1 cellular context compared by ENCODE assay signal in genomic region chr10:68331455-68332258, GRCh38.
A peak's percentile ranks its signal among the peaks of the same experiment; 100 is the strongest.
TF ChIP-seq lines count a peak whose summit lies in the region.

A gene with protein sequence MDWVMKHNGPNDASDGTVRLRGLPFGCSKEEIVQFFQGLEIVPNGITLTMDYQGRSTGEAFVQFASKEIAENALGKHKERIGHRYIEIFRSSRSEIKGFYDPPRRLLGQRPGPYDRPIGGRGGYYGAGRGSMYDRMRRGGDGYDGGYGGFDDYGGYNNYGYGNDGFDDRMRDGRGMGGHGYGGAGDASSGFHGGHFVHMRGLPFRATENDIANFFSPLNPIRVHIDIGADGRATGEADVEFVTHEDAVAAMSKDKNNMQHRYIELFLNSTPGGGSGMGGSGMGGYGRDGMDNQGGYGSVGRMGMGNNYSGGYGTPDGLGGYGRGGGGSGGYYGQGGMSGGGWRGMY (plus strand): TSS chr10:68332064. CDS start chr10:68337222, 5,158 bp downstream.

TF ChIP-seq in HepG2, 621 proteins besides CTCF, POLR2A, EP300 and RAD21 (continued from another document and continues in another):
- TF ChIP-seq, protein P1, sequence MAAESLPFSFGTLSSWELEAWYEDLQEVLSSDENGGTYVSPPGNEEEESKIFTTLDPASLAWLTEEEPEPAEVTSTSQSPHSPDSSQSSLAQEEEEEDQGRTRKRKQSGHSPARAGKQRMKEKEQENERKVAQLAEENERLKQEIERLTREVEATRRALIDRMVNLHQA (CRISPR knock-in tag; IDR thresholded peaks at IDR 0.05) = no peak
- TF ChIP-seq MTA1 (CRISPR knock-in tag; IDR thresholded peaks at IDR 0.05; ENCODE audit: borderline replicate concordance) = peak; percentile 10; the same call in 1 of the 2 replicates
- no peak for TF ChIP-seq ZNF737 (CRISPR knock-in tag; IDR thresholded peaks at IDR 0.05; ENCODE audit: borderline replicate concordance)
- TF ChIP-seq TAF1 (CRISPR knock-in tag; IDR thresholded peaks at IDR 0.05) = peak; percentile 100
- no peak for TF ChIP-seq RORA (CRISPR knock-in tag; IDR thresholded peaks at IDR 0.05)
- peak; percentile 86 for TF ChIP-seq MED1 (CRISPR knock-in tag; IDR thresholded peaks at IDR 0.05)
- peak; percentile 67; the same call in 1 of the 2 replicates for TF ChIP-seq NR2C2 (CRISPR knock-in tag; IDR thresholded peaks at IDR 0.05; ENCODE audit: borderline replicate concordance)
- peak; percentile 82 for TF ChIP-seq HNRNPLL (IDR thresholded peaks at IDR 0.05; ENCODE audit: low read depth, low read length, poor library complexity, severe bottlenecking)
- no peak; the same call in 1 of the 2 replicates for TF ChIP-seq PLSCR1 (CRISPR knock-in tag; IDR thresholded peaks at IDR 0.05; ENCODE audit: borderline replicate concordance)
- TF ChIP-seq CBX5 (CRISPR knock-in tag; IDR thresholded peaks at IDR 0.05; ENCODE audit: borderline replicate concordance) = peak; percentile 87; the same call in 1 of the 2 replicates
- no peak for TF ChIP-seq SMC3 (IDR thresholded peaks at IDR 0.05; ENCODE audit: low read length)
- peak; percentile 59; the same call in 1 of the 2 replicates for TF ChIP-seq THRA (CRISPR knock-in tag; IDR thresholded peaks at IDR 0.05; ENCODE audit: borderline replicate concordance)
- no peak for TF ChIP-seq SRSF1 (optimal IDR thresholded peaks at IDR 0.05; ENCODE audit: low read depth, low read length)
- peak; percentile 35 for TF ChIP-seq RARA (CRISPR knock-in tag; IDR thresholded peaks at IDR 0.05)
- no peak for TF ChIP-seq LCORL (IDR thresholded peaks at IDR 0.05)
- peak; percentile 70 for TF ChIP-seq LCORL (CRISPR knock-in tag; IDR thresholded peaks at IDR 0.05)
- TF ChIP-seq MED8 (CRISPR knock-in tag; IDR thresholded peaks at IDR 0.05; ENCODE audit: insufficient replicate concordance) = peak; percentile 98
- peak; percentile 78 for TF ChIP-seq TBL1XR1 (IDR thresholded peaks at IDR 0.05; ENCODE audit: borderline replicate concordance, low read length, partially characterized antibody)
- peak; percentile 76; the same call in 1 of the 2 replicates for TF ChIP-seq FOXK1 (CRISPR knock-in tag; IDR thresholded peaks at IDR 0.05; ENCODE audit: borderline replicate concordance, low read depth)
- peak; percentile 35; the same call in 1 of the 2 replicates for TF ChIP-seq ZNF451 (CRISPR knock-in tag; IDR thresholded peaks at IDR 0.05)
- no peak; the same call in 1 of the 2 replicates for TF ChIP-seq ZBTB1 (CRISPR knock-in tag; IDR thresholded peaks at IDR 0.05; ENCODE audit: borderline replicate concordance)
- peak; percentile 81; the same call in 1 of the 2 replicates for TF ChIP-seq FLYWCH1 (CRISPR knock-in tag; IDR thresholded peaks at IDR 0.05)
- TF ChIP-seq NBN (conservative IDR thresholded peaks at IDR 0.05) = no peak
- no peak; the same call in 1 of the 2 replicates for TF ChIP-seq GFI1 (CRISPR knock-in tag; IDR thresholded peaks at IDR 0.05; ENCODE audit: borderline replicate concordance)
- TF ChIP-seq ZMYM4 (CRISPR knock-in tag; IDR thresholded peaks at IDR 0.05) = peak; percentile 100
- TF ChIP-seq HNRNPH1 (optimal IDR thresholded peaks at IDR 0.05; ENCODE audit: low read depth, low read length) = no peak
- TF ChIP-seq KLF15 (CRISPR knock-in tag; IDR thresholded peaks at IDR 0.05; ENCODE audit: borderline replicate concordance) = peak; percentile 74
- no peak; the same call in 1 of the 2 replicates for TF ChIP-seq ZSCAN22 (CRISPR knock-in tag; IDR thresholded peaks at IDR 0.05)
- TF ChIP-seq CAMTA2 (CRISPR knock-in tag; IDR thresholded peaks at IDR 0.05; ENCODE audit: borderline replicate concordance) = peak; percentile 65; the same call in 1 of the 2 replicates
- TF ChIP-seq TAF15 (IDR thresholded peaks at IDR 0.05; ENCODE audit: low read depth, low read length, poor library complexity, severe bottlenecking) = no peak
- TF ChIP-seq ZNF30 (CRISPR knock-in tag; IDR thresholded peaks at IDR 0.05) = 0 out of 2 replicates have a peak, but pooled peaks have one; percentile 17
- TF ChIP-seq, protein P2, sequence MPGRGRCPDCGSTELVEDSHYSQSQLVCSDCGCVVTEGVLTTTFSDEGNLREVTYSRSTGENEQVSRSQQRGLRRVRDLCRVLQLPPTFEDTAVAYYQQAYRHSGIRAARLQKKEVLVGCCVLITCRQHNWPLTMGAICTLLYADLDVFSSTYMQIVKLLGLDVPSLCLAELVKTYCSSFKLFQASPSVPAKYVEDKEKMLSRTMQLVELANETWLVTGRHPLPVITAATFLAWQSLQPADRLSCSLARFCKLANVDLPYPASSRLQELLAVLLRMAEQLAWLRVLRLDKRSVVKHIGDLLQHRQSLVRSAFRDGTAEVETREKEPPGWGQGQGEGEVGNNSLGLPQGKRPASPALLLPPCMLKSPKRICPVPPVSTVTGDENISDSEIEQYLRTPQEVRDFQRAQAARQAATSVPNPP (CRISPR knock-in tag; IDR thresholded peaks at IDR 0.05) = peak; percentile 43; the same call in 1 of the 2 replicates
- TF ChIP-seq ZNF143 (CRISPR knock-in tag; IDR thresholded peaks at IDR 0.05) = peak; percentile 67; the same call in 1 of the 2 replicates
- TF ChIP-seq TCF7L2 (IDR thresholded peaks at IDR 0.05; ENCODE audit: low read depth, low read length) = no peak
- TF ChIP-seq RBM39 (IDR thresholded peaks at IDR 0.05; ENCODE audit: low read depth, low read length, poor library complexity, severe bottlenecking) = peak; percentile 91
- TF ChIP-seq SIN3A (IDR thresholded peaks at IDR 0.05; ENCODE audit: borderline replicate concordance, low read depth, low read length) = peak; percentile 80
- TF ChIP-seq ZNF678 (CRISPR knock-in tag; IDR thresholded peaks at IDR 0.05) = no peak; the same call in 1 of the 2 replicates
- TF ChIP-seq ZNF891 (CRISPR knock-in tag; IDR thresholded peaks at IDR 0.05) = no peak; the same call in 1 of the 2 replicates
- TF ChIP-seq, protein P3, sequence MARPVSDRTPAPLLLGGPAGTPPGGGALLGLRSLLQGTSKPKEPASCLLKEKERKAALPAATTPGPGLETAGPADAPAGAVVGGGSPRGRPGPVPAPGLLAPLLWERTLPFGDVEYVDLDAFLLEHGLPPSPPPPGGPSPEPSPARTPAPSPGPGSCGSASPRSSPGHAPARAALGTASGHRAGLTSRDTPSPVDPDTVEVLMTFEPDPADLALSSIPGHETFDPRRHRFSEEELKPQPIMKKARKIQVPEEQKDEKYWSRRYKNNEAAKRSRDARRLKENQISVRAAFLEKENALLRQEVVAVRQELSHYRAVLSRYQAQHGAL (CRISPR knock-in tag; IDR thresholded peaks at IDR 0.05; ENCODE audit: not compliant biosample characterization) = no peak
- TF ChIP-seq ZMAT3 (CRISPR knock-in tag; conservative IDR thresholded peaks at IDR 0.05) = peak; percentile 93
- TF ChIP-seq TEAD2 (CRISPR knock-in tag; IDR thresholded peaks at IDR 0.05) = no peak
- peak; percentile 15 for TF ChIP-seq REXO4 (CRISPR knock-in tag; IDR thresholded peaks at IDR 0.05; ENCODE audit: borderline replicate concordance)
- TF ChIP-seq KIAA2018 (CRISPR knock-in tag; IDR thresholded peaks at IDR 0.05; ENCODE audit: borderline replicate concordance) = no peak
- TF ChIP-seq HHEX (CRISPR knock-in tag; IDR thresholded peaks at IDR 0.05) = no peak
- no peak for TF ChIP-seq ZNF24 (IDR thresholded peaks at IDR 0.05)
- no peak for TF ChIP-seq ZFP62 (CRISPR knock-in tag; IDR thresholded peaks at IDR 0.05)
- no peak; the same call in 1 of the 2 replicates for TF ChIP-seq WIZ (CRISPR knock-in tag; IDR thresholded peaks at IDR 0.05)
- TF ChIP-seq SIN3B (IDR thresholded peaks at IDR 0.05; ENCODE audit: low read length) = no peak; the same call in 1 of the 2 replicates
- TF ChIP-seq KAT2B (IDR thresholded peaks at IDR 0.05; ENCODE audit: borderline replicate concordance, low read depth, low read length) = no peak
- 0 out of 2 replicates have a peak, but pooled peaks have one; percentile 30 for TF ChIP-seq STAT5B (CRISPR knock-in tag; IDR thresholded peaks at IDR 0.05)
- TF ChIP-seq ZSCAN12 (CRISPR knock-in tag; IDR thresholded peaks at IDR 0.05) = 0 out of 2 replicates have a peak, but pooled peaks have one; percentile 22
- TF ChIP-seq, protein P4, sequence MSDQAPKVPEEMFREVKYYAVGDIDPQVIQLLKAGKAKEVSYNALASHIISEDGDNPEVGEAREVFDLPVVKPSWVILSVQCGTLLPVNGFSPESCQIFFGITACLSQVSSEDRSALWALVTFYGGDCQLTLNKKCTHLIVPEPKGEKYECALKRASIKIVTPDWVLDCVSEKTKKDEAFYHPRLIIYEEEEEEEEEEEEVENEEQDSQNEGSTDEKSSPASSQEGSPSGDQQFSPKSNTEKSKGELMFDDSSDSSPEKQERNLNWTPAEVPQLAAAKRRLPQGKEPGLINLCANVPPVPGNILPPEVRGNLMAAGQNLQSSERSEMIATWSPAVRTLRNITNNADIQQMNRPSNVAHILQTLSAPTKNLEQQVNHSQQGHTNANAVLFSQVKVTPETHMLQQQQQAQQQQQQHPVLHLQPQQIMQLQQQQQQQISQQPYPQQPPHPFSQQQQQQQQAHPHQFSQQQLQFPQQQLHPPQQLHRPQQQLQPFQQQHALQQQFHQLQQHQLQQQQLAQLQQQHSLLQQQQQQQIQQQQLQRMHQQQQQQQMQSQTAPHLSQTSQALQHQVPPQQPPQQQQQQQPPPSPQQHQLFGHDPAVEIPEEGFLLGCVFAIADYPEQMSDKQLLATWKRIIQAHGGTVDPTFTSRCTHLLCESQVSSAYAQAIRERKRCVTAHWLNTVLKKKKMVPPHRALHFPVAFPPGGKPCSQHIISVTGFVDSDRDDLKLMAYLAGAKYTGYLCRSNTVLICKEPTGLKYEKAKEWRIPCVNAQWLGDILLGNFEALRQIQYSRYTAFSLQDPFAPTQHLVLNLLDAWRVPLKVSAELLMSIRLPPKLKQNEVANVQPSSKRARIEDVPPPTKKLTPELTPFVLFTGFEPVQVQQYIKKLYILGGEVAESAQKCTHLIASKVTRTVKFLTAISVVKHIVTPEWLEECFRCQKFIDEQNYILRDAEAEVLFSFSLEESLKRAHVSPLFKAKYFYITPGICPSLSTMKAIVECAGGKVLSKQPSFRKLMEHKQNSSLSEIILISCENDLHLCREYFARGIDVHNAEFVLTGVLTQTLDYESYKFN (CRISPR knock-in tag; conservative IDR thresholded peaks at IDR 0.05) = peak; percentile 59
- TF ChIP-seq ZNF558 (CRISPR knock-in tag; IDR thresholded peaks at IDR 0.05; ENCODE audit: borderline replicate concordance) = no peak
- no peak for TF ChIP-seq ADNP (CRISPR knock-in tag; IDR thresholded peaks at IDR 0.05)
